ENCODE assay signal across 26 cellular contexts in genomic region chr7:48311464-48311863, GRCh38.
"Had no signal": no experiment of that assay in that cellular context is flagged by ENCODE, and none has a peak within 500 bp of the region (broad histone marks: within the 10 kb centered on the region; RNA-seq: fewer than 3 reads in every experiment).

No MANE protein-coding gene starts in this region.

- H3K4me2 ChIP-seq: neural progenitor cell had no signal

- H3K27me3 ChIP-seq: neural progenitor cell, ovary, right atrium auricular region, stomach, tibial artery, upper lobe of right lung had no signal

- H3K9me3 ChIP-seq: lower lobe of right lung, ovary, right atrium auricular region, stomach, thoracic aorta, tibial artery, upper lobe of right lung had no signal

- ATAC-seq: left cardiac atrium; left lobe of liver; natural killer cell; sciatic nerve; stimulated activated naive B cell treated with anti-CD40 and anti-IgM and Interleukin-4, amounts not matched to agents 10 μg/mL and 1 μg/mL and 100 μg/mL, for 72 hours; stimulated activated naive CD8-positive, alpha-beta T cell treated with anti-CD3 and anti-CD28 coated beads, Interleukin-15, Interleukin-2, amounts not matched to agents 100 U/mL and 50 U/mL, for 24 hours had no signal

- H2AFZ ChIP-seq: neural progenitor cell had no signal

- DNase-seq: islet precursor cell; kidney glomerular epithelial cell; left cardiac atrium; lower lobe of right lung; mesendoderm; naive B cell; natural killer cell; nephron progenitor cell; ovary; stimulated activated CD4-positive, alpha-beta T cell treated with anti-CD3 and anti-CD28 coated beads, Interleukin-12 subunit alpha, Interleukin-12 subunit beta, amount 100 ng/mL, for 4 hours; stimulated activated CD4-positive, alpha-beta T cell treated with anti-CD3 and anti-CD28 coated beads, Interleukin-15, amount 100 ng/mL, for 24 hours; stimulated activated CD4-positive, alpha-beta T cell treated with anti-CD3 and anti-CD28 coated beads, Interleukin-2, amount 100 ng/mL, for 24 hours; stimulated activated CD4-positive, alpha-beta T cell treated with anti-CD3 and anti-CD28 coated beads, Interleukin-4, amount 100 ng/mL, for 1 hour; stimulated activated naive B cell treated with anti-CD40 and anti-IgM and Interleukin-4, amounts not matched to agents 10 μg/mL and 1 μg/mL and 100 μg/mL, for 72 hours; stimulated activated naive CD8-positive, alpha-beta T cell treated with anti-CD3 and anti-CD28 coated beads, Interleukin-15, Interleukin-2, amounts not matched to agents 100 U/mL and 50 U/mL, for 24 hours; stomach; tibial artery; trophoblast cell; upper lobe of right lung had no signal

- H3K4me3 ChIP-seq: lower lobe of right lung, neural progenitor cell, ovary, right atrium auricular region, skin epidermis, stomach, thoracic aorta, tibial artery, upper lobe of right lung had no signal

- H3K27ac ChIP-seq: lower lobe of right lung, neural progenitor cell, ovary, right atrium auricular region, skin epidermis, stomach, thoracic aorta, tibial artery, upper lobe of right lung had no signal

- H3K9ac ChIP-seq: neural progenitor cell had no signal

- FAIRE-seq: urothelium cell line had no signal

- H3K36me3 ChIP-seq: lower lobe of right lung, neural progenitor cell, ovary, right atrium auricular region, stomach, thoracic aorta, tibial artery, upper lobe of right lung had no signal

- H3K4me1 ChIP-seq: lower lobe of right lung, neural progenitor cell, right atrium auricular region, stomach, tibial artery, upper lobe of right lung had no signal
